Comparison of ENCODE assay signal across 9 cellular contexts in the genomic region with DNA sequence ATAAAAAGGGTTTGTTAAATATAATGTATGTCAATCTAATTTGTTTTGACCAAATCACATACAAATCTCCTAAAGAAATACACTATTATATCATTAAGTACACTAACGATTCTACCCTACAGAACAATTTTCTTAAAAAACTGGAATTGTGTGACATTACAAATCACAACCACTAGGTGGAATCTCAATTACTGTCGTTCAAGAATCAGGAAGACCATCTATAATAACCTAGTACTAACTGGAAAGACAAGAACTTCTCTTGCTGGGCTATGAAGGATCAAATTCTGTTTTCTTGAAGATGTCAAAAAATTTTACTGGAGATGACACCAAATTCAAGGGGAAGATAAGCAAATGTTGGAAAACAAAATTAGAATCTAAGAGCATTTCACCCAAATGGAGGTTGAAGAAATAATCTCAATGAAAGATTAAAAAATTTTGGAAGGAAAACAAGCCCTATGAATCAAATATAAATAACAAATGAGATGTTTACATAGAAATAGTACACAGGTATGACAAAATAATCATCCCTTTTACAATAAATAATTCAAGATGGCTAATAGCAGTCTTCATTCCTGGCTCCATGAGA.
DNase-seq lines count a peak whose midpoint lies in the region; ATAC-seq and TF ChIP-seq lines count a peak whose summit lies in the region.
"Had no signal": no experiment of that assay in that cellular context is flagged by ENCODE, and none has a peak within 500 bp of the region (broad histone marks: within the 10 kb centered on the region; RNA-seq: fewer than 3 reads in every experiment).

No MANE protein-coding gene starts in this region.

- peak; percentile 11 for DNase-seq in NCI-H345 treated with DMSO at 0.1 percent for 48 hours (lab: John Stamatoyannopoulos, UW; ENCODE audit: unreplicated experiment)
- no peak for DNase-seq in NCI-H345 (lab: John Stamatoyannopoulos, UW)
- DNase-seq in NCI-H748 (lab: John Stamatoyannopoulos, UW; ENCODE audit: unreplicated experiment), result peak; percentile 38
- DNase-seq in dorsolateral prefrontal cortex, result no peak
- no peak for DNase-seq in natural killer cell
- DNase-seq in stimulated activated CD4-positive, alpha-beta T cell treated with anti-CD3 and anti-CD28 coated beads, Interleukin-12 subunit alpha, Interleukin-12 subunit beta, amount 100 ng/mL, for 4 hours, result no peak
- DNase-seq in posterior cingulate gyrus, result no peak
- DNase-seq: activated naive CD8-positive, alpha-beta T cell treated with anti-CD3 and anti-CD28 coated beads, Interleukin-2, amount 10 ng/mL, durations not matched to agents 7 days and 5 days had no signal

- H3K27ac ChIP-seq in dorsolateral prefrontal cortex, result peak overlapping the region in 1 of 59 donors; percentile 1

- peaks cover 19% of the 10 kb centered on the region for H3K36me3 Mint-ChIP-seq in natural killer cell

- intact Hi-C loops in dorsolateral prefrontal cortex (cut with DNase I) (loop anchor here (2.0 to 10.0 kb wide), 4 partner anchors 110 to 568 kb away; a partner anchor contains a TSS), natural killer cell (cut with micrococcal nuclease) (loop anchor here (2.0 to 5.0 kb wide), 2 partner anchors 156 to 786 kb away; no protein-coding TSS in a partner anchor), posterior cingulate gyrus (cut with DNase I) (loop anchor here (5.0 kb wide), 1 partner anchor 111 kb away; a partner anchor contains a TSS)

- TF ChIP-seq CTCF in dorsolateral prefrontal cortex (IDR thresholded peaks at IDR 0.05 in 54 of 56, conservative IDR thresholded peaks at IDR 0.05 in 2 of 56; ENCODE audit: low read depth in 1 of 56, partially characterized antibody in 56 of 56) (peak; percentile 38 to 84 (median 66)), natural killer cell (IDR thresholded peaks at IDR 0.05) (peak; percentile 76)

- peaks cover 33 to 53% of the 10 kb centered on the region in 2 donors for H3K4me1 Mint-ChIP-seq in natural killer cell

- peak overlapping the region; percentile 72 to 76 for H3K27ac Mint-ChIP-seq in natural killer cell
- H3K27ac Mint-ChIP-seq: activated naive CD8-positive, alpha-beta T cell treated with anti-CD3 and anti-CD28 coated beads, Interleukin-2, amount 10 ng/mL, durations not matched to agents 7 days and 5 days had no signal

- no peak overlapping the region for H3K4me3 ChIP-seq in dorsolateral prefrontal cortex

- H3K27me3 Mint-ChIP-seq in natural killer cell (ENCODE audit: low read depth in 2 of 2), result no peaks in the 10 kb centered on the region
- H3K27me3 Mint-ChIP-seq: activated naive CD8-positive, alpha-beta T cell treated with anti-CD3 and anti-CD28 coated beads, Interleukin-2, amount 10 ng/mL, durations not matched to agents 7 days and 5 days had no signal

- peak; percentile 78 for ATAC-seq in HG02678 (IDR thresholded peaks at IDR 0.05; ENCODE audit: unreplicated experiment)
- ATAC-seq in natural killer cell, result peak; percentile 39 to 70 (median 67)

- H3K9me3 Mint-ChIP-seq in natural killer cell, result no peaks in the 10 kb centered on the region
- H3K9me3 Mint-ChIP-seq: activated naive CD8-positive, alpha-beta T cell treated with anti-CD3 and anti-CD28 coated beads, Interleukin-2, amount 10 ng/mL, durations not matched to agents 7 days and 5 days had no signal

- no peak overlapping the region for H3K4me3 Mint-ChIP-seq in natural killer cell
- H3K4me3 Mint-ChIP-seq: activated naive CD8-positive, alpha-beta T cell treated with anti-CD3 and anti-CD28 coated beads, Interleukin-2, amount 10 ng/mL, durations not matched to agents 7 days and 5 days had no signal

- no peaks in the 10 kb centered on the region for H3K27me3 ChIP-seq in dorsolateral prefrontal cortex

Comparison
In these comparisons a context has a peak if more than half of its experiments do, and no peak if none do; other contexts are left out.
1. DNase-seq: peak in NCI-H345 treated with DMSO at 0.1 percent for 48 hours (single experiment) and NCI-H748 (single experiment); none in NCI-H345 (single experiment), dorsolateral prefrontal cortex (0 of 10), natural killer cell (single experiment), stimulated activated CD4-positive, alpha-beta T cell treated with anti-CD3 and anti-CD28 coated beads, Interleukin-12 subunit alpha, Interleukin-12 subunit beta, amount 100 ng/mL, for 4 hours (single experiment) and posterior cingulate gyrus (0 of 10).